In genomic region chr16:79864781-79865391, GRCh38 we compare ENCODE assay signal across 25 cellular contexts.
DNase-seq lines count a peak whose midpoint lies in the region; FAIRE-seq and TF ChIP-seq lines count a peak whose summit lies in the region.
"Had no signal": no experiment of that assay in that cellular context is flagged by ENCODE, and none has a peak within 500 bp of the region (broad histone marks: within the 10 kb centered on the region; RNA-seq: fewer than 3 reads in every experiment).

No MANE protein-coding gene starts in this region.

- no peaks in the 10 kb centered on the region for H3K27me3 Mint-ChIP-seq in glutamatergic neuron (ENCODE audit: unreplicated experiment)
- H3K27me3 Mint-ChIP-seq in progenitor cell of endocrine pancreas: peaks cover 16% of the 10 kb centered on the region
- H3K27me3 Mint-ChIP-seq: CD4-positive, CD25-positive, alpha-beta regulatory T cell had no signal

- peaks cover 0 to 9% (median 0%) of the 10 kb centered on the region in 11 experiments; a peak in 2 of 22 replicates for H3K9me3 ChIP-seq in BLaER1 treated with 17β-estradiol and CSF1 and Interleukin-3, amounts not matched to agents 10 nM and 100 nM (replicated peaks in 1 of 11)
- H3K9me3 ChIP-seq in Loucy (ENCODE audit: insufficient read depth, low read depth, low read length) (no peaks in the 10 kb centered on the region), osteoblast (ENCODE audit: low read depth, low read length) (no peaks in the 10 kb centered on the region)
- H3K9me3 ChIP-seq: BE2C had no signal

- H2AFZ ChIP-seq in Loucy (ENCODE audit: low read length) (no peak overlapping the region), osteoblast (ENCODE audit: low read length) (no peak overlapping the region)

- H3K4me3 Mint-ChIP-seq in glutamatergic neuron (ENCODE audit: unreplicated experiment) (no peak overlapping the region), progenitor cell of endocrine pancreas (ENCODE audit: low read depth) (no peak overlapping the region)
- H3K4me3 Mint-ChIP-seq: CD14-positive monocyte; CD4-positive, alpha-beta memory T cell; CD4-positive, CD25-positive, alpha-beta regulatory T cell; CD8-positive, alpha-beta memory T cell had no signal

- H3K4me1 ChIP-seq in BLaER1 treated with 17β-estradiol and CSF1 and Interleukin-3, amounts not matched to agents 10 nM and 100 nM: peaks cover 0 to 36% (median 24%) of the 10 kb centered on the region in 10 experiments; a peak in 15 of 20 replicates
- H3K4me1 ChIP-seq in Loucy (ENCODE audit: insufficient read depth, low read length, poor library complexity, severe bottlenecking) (peaks cover 45% of the 10 kb centered on the region), osteoblast (ENCODE audit: insufficient read depth, low read length) (no peaks in the 10 kb centered on the region)
- H3K4me1 ChIP-seq: BE2C had no signal

- TF ChIP-seq CTCF in Loucy (conservative IDR thresholded peaks at IDR 0.05; ENCODE audit: low read length): no peak
- no peak for TF ChIP-seq CTCF in bronchial epithelial cell (IDR thresholded peaks at IDR 0.05; ENCODE audit: insufficient read depth, low read length, severe bottlenecking)
- TF ChIP-seq CTCF in glutamatergic neuron (IDR thresholded peaks at IDR 0.05; ENCODE audit: partially characterized antibody, unreplicated experiment): no peak
- TF ChIP-seq CTCF in osteoblast (IDR thresholded peaks at IDR 0.05; ENCODE audit: extremely low read depth, low read depth, low read length): no peak
- no peak for TF ChIP-seq CTCF in progenitor cell of endocrine pancreas (IDR thresholded peaks at IDR 0.05; ENCODE audit: unreplicated experiment)

- H3K4me2 ChIP-seq in BLaER1 treated with 17β-estradiol and CSF1 and Interleukin-3, amounts not matched to agents 10 nM and 100 nM: peak overlapping the region in 6 of 11 experiments; percentile 51 to 71 (median 64); a peak in 8 of 22 replicates
- H3K4me2 ChIP-seq in Loucy (ENCODE audit: low read depth, low read length, poor library complexity, severe bottlenecking): peak overlapping the region; percentile 86
- no peak overlapping the region for H3K4me2 ChIP-seq in osteoblast (ENCODE audit: insufficient read depth, low read length)

- no peak overlapping the region for H3K27ac ChIP-seq in BLaER1 treated with 17β-estradiol and CSF1 and Interleukin-3, amounts not matched to agents 10 nM and 100 nM
- H3K27ac ChIP-seq in osteoblast (ENCODE audit: low read depth, low read length): no peak overlapping the region

- H3K36me3 ChIP-seq in BLaER1 treated with 17β-estradiol and CSF1 and Interleukin-3, amounts not matched to agents 10 nM and 100 nM: no peaks in the 10 kb centered on the region
- H3K36me3 ChIP-seq in Loucy (ENCODE audit: insufficient read depth, low read length) (no peaks in the 10 kb centered on the region), bronchial epithelial cell (ENCODE audit: control insufficient read depth, insufficient read depth, low read length) (no peaks in the 10 kb centered on the region), osteoblast (ENCODE audit: insufficient read depth, low read length) (no peaks in the 10 kb centered on the region)
- H3K36me3 ChIP-seq: BE2C had no signal

- no peak overlapping the region for H3K9ac ChIP-seq in BLaER1 treated with 17β-estradiol and CSF1 and Interleukin-3, amounts not matched to agents 10 nM and 100 nM
- H3K9ac ChIP-seq in Loucy (ENCODE audit: low read depth, low read length, poor library complexity, severe bottlenecking): peak overlapping the region; percentile 57

- H3K27ac Mint-ChIP-seq in glutamatergic neuron (ENCODE audit: unreplicated experiment): no peak overlapping the region
- H3K27ac Mint-ChIP-seq in progenitor cell of endocrine pancreas: no peak overlapping the region
- H3K27ac Mint-ChIP-seq: CD14-positive monocyte; CD4-positive, alpha-beta memory T cell; CD4-positive, CD25-positive, alpha-beta regulatory T cell; CD8-positive, alpha-beta memory T cell had no signal

- H3K36me3 Mint-ChIP-seq in glutamatergic neuron (ENCODE audit: unreplicated experiment) (no peaks in the 10 kb centered on the region), progenitor cell of endocrine pancreas (ENCODE audit: insufficient read depth) (no peaks in the 10 kb centered on the region)
- H3K36me3 Mint-ChIP-seq: CD14-positive monocyte; CD4-positive, alpha-beta memory T cell; CD4-positive, CD25-positive, alpha-beta regulatory T cell; CD8-positive, alpha-beta memory T cell had no signal

- DNase-seq in bronchial epithelial cell (ENCODE audit: low read depth) (no peak), glutamatergic neuron (no peak), osteoblast (ENCODE audit: insufficient read length, low spot score, missing footprints) (no peak), NCI-H526 (lab: John Stamatoyannopoulos, UW) (no peak), progenitor cell of endocrine pancreas (ENCODE audit: low spot score, unreplicated experiment) (no peak)
- DNase-seq: 8988T; ACHN; BE2C; C1 segment of cervical spinal cord; CD4-positive, alpha-beta memory T cell; CD4-positive, CD25-positive, alpha-beta regulatory T cell; CD8-positive, alpha-beta memory T cell; COR-L47; DMS 273 treated with DMSO at 0.1 percent for 48 hours; DMS153; DMS53; DMS79; GF-D8 had no signal

- H3K4me3 ChIP-seq in BLaER1 treated with 17β-estradiol and CSF1 and Interleukin-3, amounts not matched to agents 10 nM and 100 nM: no peak overlapping the region
- H3K4me3 ChIP-seq in Loucy (ENCODE audit: low read length, poor library complexity, severe bottlenecking) (peak overlapping the region; percentile 60), bronchial epithelial cell (ENCODE audit: low read depth, low read length) (no peak overlapping the region), osteoblast (ENCODE audit: insufficient read depth, low read length) (no peak overlapping the region)

- peak; percentile 91 for FAIRE-seq in bronchial epithelial cell (lab: Jason Lieb, UNC)
- FAIRE-seq: A204.1, G401.6, GM12891, GM19239 had no signal

- no peaks in the 10 kb centered on the region for H3K9me3 Mint-ChIP-seq in glutamatergic neuron (ENCODE audit: unreplicated experiment)
- H3K9me3 Mint-ChIP-seq in progenitor cell of endocrine pancreas (ENCODE audit: low read depth): no peaks in the 10 kb centered on the region

- H3K9me2 ChIP-seq in Loucy (replicated peaks; ENCODE audit: low read depth, low read length): no peaks in the 10 kb centered on the region

- H3K27me3 ChIP-seq in BLaER1 treated with 17β-estradiol and CSF1 and Interleukin-3, amounts not matched to agents 10 nM and 100 nM: no peaks in the 10 kb centered on the region
- no peaks in the 10 kb centered on the region for H3K27me3 ChIP-seq in Loucy (ENCODE audit: insufficient read depth, low read length, poor library complexity, severe bottlenecking)
- peaks cover 2% of the 10 kb centered on the region for H3K27me3 ChIP-seq in bronchial epithelial cell (ENCODE audit: control insufficient read depth, insufficient read depth, low read length)
- H3K27me3 ChIP-seq in osteoblast (ENCODE audit: insufficient read depth, low read length): no peaks in the 10 kb centered on the region
- H3K27me3 ChIP-seq: BE2C had no signal

- H4K20me1 ChIP-seq in BLaER1 treated with 17β-estradiol and CSF1 and Interleukin-3, amounts not matched to agents 10 nM and 100 nM: no peaks in the 10 kb centered on the region
- H4K20me1 ChIP-seq in Loucy (ENCODE audit: insufficient read depth, low read length, poor library complexity, severe bottlenecking) (no peaks in the 10 kb centered on the region), osteoblast (ENCODE audit: insufficient read depth, low read length) (no peaks in the 10 kb centered on the region)

- H3K4me1 Mint-ChIP-seq in glutamatergic neuron (ENCODE audit: low read depth, unreplicated experiment): no peaks in the 10 kb centered on the region
- H3K4me1 Mint-ChIP-seq in progenitor cell of endocrine pancreas (ENCODE audit: low read depth): peaks cover 2% of the 10 kb centered on the region
- H3K4me1 Mint-ChIP-seq: CD14-positive monocyte; CD4-positive, CD25-positive, alpha-beta regulatory T cell; CD8-positive, alpha-beta memory T cell had no signal

- H3K79me2 ChIP-seq in Loucy (ENCODE audit: insufficient read depth, low read length) (no peaks in the 10 kb centered on the region), osteoblast (ENCODE audit: insufficient read depth, low read length) (no peaks in the 10 kb centered on the region)

- peaks cover 5% of the 10 kb centered on the region for H3F3A ChIP-seq in Loucy (ENCODE audit: low read depth)
